Comparison of ENCODE assay signal across 23 cellular contexts in the genomic region with DNA sequence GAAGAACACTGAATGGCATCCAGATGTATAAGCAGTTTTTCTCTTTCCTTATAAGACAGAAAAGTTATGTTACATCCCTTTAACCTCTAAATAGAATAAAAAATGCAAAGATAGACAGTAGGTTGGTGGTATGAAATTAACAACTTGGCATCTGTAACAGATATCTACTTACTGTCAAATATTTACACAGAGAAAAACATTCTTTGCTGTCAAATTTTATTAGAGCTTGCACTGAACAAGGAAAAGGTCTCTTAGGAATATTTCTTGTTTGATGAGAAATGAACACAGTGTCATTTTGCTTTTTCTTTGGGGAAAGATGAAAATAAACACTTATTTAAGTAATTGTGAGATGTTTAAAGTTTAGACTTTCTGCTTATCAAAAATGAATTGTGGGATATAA.
A peak's percentile ranks its signal among the peaks of the same experiment; 100 is the strongest.
DNase-seq lines count a peak whose midpoint lies in the region; ATAC-seq and TF ChIP-seq lines count a peak whose summit lies in the region.
"Had no signal": no experiment of that assay in that cellular context is flagged by ENCODE, and none has a peak within 500 bp of the region (broad histone marks: within the 10 kb centered on the region; RNA-seq: fewer than 3 reads in every experiment).

No MANE protein-coding gene starts in this region.

- TF ChIP-seq RAD21 in SK-N-SH (IDR thresholded peaks at IDR 0.05; ENCODE audit: low read length) (no peak), neural cell (conservative IDR thresholded peaks at IDR 0.05) (no peak)

- H3K4me3 ChIP-seq in SK-N-SH (ENCODE audit: low read depth in 2 of 2, low read length in 1 of 2) (no peak overlapping the region), PC-3 (ENCODE audit: low read length) (no peak overlapping the region), neural cell (ENCODE audit: low read length) (no peak overlapping the region)
- H3K4me3 ChIP-seq: BLaER1 had no signal

- no peaks in the 10 kb centered on the region for H3K36me3 ChIP-seq in SK-N-SH (replicated peaks in 1 of 2; ENCODE audit: control insufficient read depth in 1 of 2, insufficient read depth in 2 of 2, low read length in 1 of 2)
- no peaks in the 10 kb centered on the region for H3K36me3 ChIP-seq in PC-3 (ENCODE audit: low read depth, low read length)
- no peaks in the 10 kb centered on the region for H3K36me3 ChIP-seq in neural cell (ENCODE audit: insufficient read depth, low read length)
- H3K36me3 ChIP-seq: BE2C, BLaER1 had no signal

- H3K4me2 ChIP-seq in SK-N-SH (no peak overlapping the region), PC-3 (ENCODE audit: low read length) (no peak overlapping the region), neural cell (ENCODE audit: low read length) (no peak overlapping the region)
- H3K4me2 ChIP-seq: BLaER1 had no signal

- DNase-seq in SK-N-SH, result no peak
- no peak for DNase-seq in PC-3
- DNase-seq in G401 (ENCODE audit: low spot score), result no peak
- no peak for DNase-seq in NCI-H446 (lab: John Stamatoyannopoulos, UW)
- DNase-seq: 8988T; ACHN; BE2C; C1 segment of cervical spinal cord; CD4-positive, alpha-beta memory T cell; CD4-positive, CD25-positive, alpha-beta regulatory T cell; CD8-positive, alpha-beta memory T cell; COR-L47; DMS 273 treated with DMSO at 0.1 percent for 48 hours; DMS153; DMS53; DMS79; DND-41; EL; GF-D8 had no signal

- no peaks in the 10 kb centered on the region for H3K27me3 ChIP-seq in SK-N-SH (ENCODE audit: insufficient read depth)
- no peaks in the 10 kb centered on the region for H3K27me3 ChIP-seq in PC-3 (ENCODE audit: low read length)
- no peaks in the 10 kb centered on the region for H3K27me3 ChIP-seq in neural cell (ENCODE audit: insufficient read depth, low read depth, low read length)
- H3K27me3 ChIP-seq: BE2C, BLaER1 had no signal

- no peaks in the 10 kb centered on the region; a peak in 1 of 4 replicates for H3K4me1 ChIP-seq in SK-N-SH (ENCODE audit: control insufficient read depth in 1 of 2, insufficient read depth in 2 of 2, low read depth in 1 of 2, low read length in 1 of 2)
- no peaks in the 10 kb centered on the region for H3K4me1 ChIP-seq in PC-3 (ENCODE audit: insufficient read depth, low read length)
- H3K4me1 ChIP-seq: BE2C, BLaER1 had no signal

- TF ChIP-seq EP300 in SK-N-SH (IDR thresholded peaks at IDR 0.05; ENCODE audit: borderline replicate concordance in 1 of 2, low read depth in 1 of 2, low read length in 1 of 2), result no peak
- TF ChIP-seq EP300 in neural cell (conservative IDR thresholded peaks at IDR 0.05; ENCODE audit: poor library complexity, severe bottlenecking), result no peak

- ATAC-seq in SK-N-SH treated with all-trans-retinoic acid at 6 μM for 48 hours (peak; percentile 81), PC-3 (peak; percentile 95)

- no peak for TF ChIP-seq CTCF in SK-N-SH (IDR thresholded peaks at IDR 0.05)
- no peak for TF ChIP-seq CTCF in 22Rv1 (IDR thresholded peaks at IDR 0.05)
- TF ChIP-seq CTCF in PC-3 (conservative IDR thresholded peaks at IDR 0.05; ENCODE audit: low read depth, low read length), result no peak
- TF ChIP-seq CTCF in neural cell (IDR thresholded peaks at IDR 0.05; ENCODE audit: poor library complexity, severe bottlenecking), result no peak

- CTCF ChIA-PET in SK-N-SH (lab: Yijun Ruan, JAX), result no interaction called here
- CTCF ChIA-PET in PC-3 (lab: Charles Lee), result no interaction called here

- intact Hi-C loops in PC-3 (cut with micrococcal nuclease), result no loop called here

- H3F3A ChIP-seq in SK-N-SH (replicated peaks; ENCODE audit: insufficient read depth) (no peaks in the 10 kb centered on the region), PC-3 (ENCODE audit: low read length, unreplicated experiment) (no peaks in the 10 kb centered on the region), neural cell (ENCODE audit: insufficient read depth, low read length, poor library complexity, severe bottlenecking) (no peaks in the 10 kb centered on the region)

- H3K79me2 ChIP-seq in SK-N-SH (ENCODE audit: insufficient read depth), result no peaks in the 10 kb centered on the region
- no peaks in the 10 kb centered on the region for H3K79me2 ChIP-seq in PC-3 (ENCODE audit: low read length)
- no peaks in the 10 kb centered on the region for H3K79me2 ChIP-seq in neural cell (replicated peaks; ENCODE audit: insufficient read depth, low read length)

- no peaks in the 10 kb centered on the region for H3K9me3 ChIP-seq in SK-N-SH
- H3K9me3 ChIP-seq in PC-3 (ENCODE audit: low read length), result no peaks in the 10 kb centered on the region
- H3K9me3 ChIP-seq in neural cell (ENCODE audit: low read length), result no peaks in the 10 kb centered on the region
- H3K9me3 ChIP-seq: BE2C, BLaER1 had no signal

- no TSS peak for BruUV-seq in PC-3 (replicated peaks; lab: Mats Ljungman, UMichigan)

- POLR2A ChIA-PET in SK-N-SH (lab: Yijun Ruan, JAX) (no interaction called here), PC-3 (lab: Charles Lee; ENCODE audit: unreplicated experiment) (no interaction called here)

- H3K9me2 ChIP-seq in SK-N-SH, result no peaks in the 10 kb centered on the region
- H3K9me2 ChIP-seq in PC-3 (replicated peaks; ENCODE audit: low read length), result no peaks in the 10 kb centered on the region
- H3K9me2 ChIP-seq in neural cell (ENCODE audit: insufficient read depth, low read length), result no peaks in the 10 kb centered on the region

- H4K20me1 ChIP-seq in SK-N-SH (ENCODE audit: insufficient read depth), result no peaks in the 10 kb centered on the region
- no peaks in the 10 kb centered on the region for H4K20me1 ChIP-seq in PC-3 (ENCODE audit: low read length)
- H4K20me1 ChIP-seq in neural cell (ENCODE audit: insufficient read depth), result no peaks in the 10 kb centered on the region
- H4K20me1 ChIP-seq: BLaER1 had no signal

- H3K27ac ChIP-seq in SK-N-SH (ENCODE audit: low read depth in 2 of 2, low read length in 1 of 2) (no peak overlapping the region; a peak in 1 of 4 replicates), 22Rv1 (peak overlapping the region; percentile 45), PC-3 (ENCODE audit: low read length) (no peak overlapping the region), neural cell (ENCODE audit: low read length) (no peak overlapping the region)
- H3K27ac ChIP-seq: BLaER1 had no signal

- in situ Hi-C loops in G401 (cut with HindIII; ENCODE audit: low sequenced_read_pairs), result no loop called here

- H3K9ac ChIP-seq in SK-N-SH, result no peak overlapping the region
- no peak overlapping the region for H3K9ac ChIP-seq in PC-3 (ENCODE audit: low read length)
- no peak overlapping the region for H3K9ac ChIP-seq in neural cell (ENCODE audit: low read length)
- H3K9ac ChIP-seq: BLaER1 had no signal

- H2AFZ ChIP-seq in SK-N-SH (ENCODE audit: low read depth), result no peak overlapping the region
- H2AFZ ChIP-seq in PC-3 (ENCODE audit: low read length), result no peak overlapping the region
- no peak overlapping the region for H2AFZ ChIP-seq in neural cell (ENCODE audit: low read depth, low read length)

TF ChIP-seq in SK-N-SH, 30 proteins besides CTCF, POLR2A, EP300 and RAD21 (continues in another document):
- TF ChIP-seq, protein P1, sequence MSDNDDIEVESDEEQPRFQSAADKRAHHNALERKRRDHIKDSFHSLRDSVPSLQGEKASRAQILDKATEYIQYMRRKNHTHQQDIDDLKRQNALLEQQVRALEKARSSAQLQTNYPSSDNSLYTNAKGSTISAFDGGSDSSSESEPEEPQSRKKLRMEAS (IDR thresholded peaks at IDR 0.05; ENCODE audit: low read depth), result no peak
- no peak for TF ChIP-seq TEAD4 (IDR thresholded peaks at IDR 0.05; ENCODE audit: borderline replicate concordance, insufficient read depth)

TF ChIP-seq in neural cell, 6 proteins besides CTCF, POLR2A, EP300 and RAD21:
- TF ChIP-seq POLR2AphosphoS5 (IDR thresholded peaks at IDR 0.05), result peak; percentile 13
- TF ChIP-seq TAF1 (IDR thresholded peaks at IDR 0.05; ENCODE audit: low read depth), result no peak
TF ChIP-seq in neural cell: peak in this region for 1.
